Comparison of ENCODE assay signal across 1 cellular context in genomic region chr14:77376771-77377501, GRCh38.
TF ChIP-seq lines count a peak whose summit lies in the region.

TSS of gene SAMD15 (plus strand) at chr14:77377379. CDS start at chr14:77377419, 40 bp downstream.
A gene with protein sequence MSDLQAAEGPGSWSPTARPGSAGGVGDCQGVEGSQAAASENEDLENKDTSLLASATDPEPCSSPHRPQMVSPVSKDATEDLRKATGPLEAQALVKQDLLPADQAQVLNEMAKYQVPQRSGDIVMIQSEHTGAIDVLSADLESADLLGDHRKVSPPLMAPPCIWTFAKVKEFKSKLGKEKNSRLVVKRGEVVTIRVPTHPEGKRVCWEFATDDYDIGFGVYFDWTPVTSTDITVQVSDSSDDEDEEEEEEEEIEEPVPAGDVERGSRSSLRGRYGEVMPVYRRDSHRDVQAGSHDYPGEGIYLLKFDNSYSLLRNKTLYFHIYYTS (minus strand): TSS chr14:77377094. CDS start chr14:77377053, 41 bp downstream.

TF ChIP-seq in GM12878, 131 proteins besides CTCF, POLR2A, EP300 and RAD21 (continued from another document and continues in another):
- TF ChIP-seq, protein P1, sequence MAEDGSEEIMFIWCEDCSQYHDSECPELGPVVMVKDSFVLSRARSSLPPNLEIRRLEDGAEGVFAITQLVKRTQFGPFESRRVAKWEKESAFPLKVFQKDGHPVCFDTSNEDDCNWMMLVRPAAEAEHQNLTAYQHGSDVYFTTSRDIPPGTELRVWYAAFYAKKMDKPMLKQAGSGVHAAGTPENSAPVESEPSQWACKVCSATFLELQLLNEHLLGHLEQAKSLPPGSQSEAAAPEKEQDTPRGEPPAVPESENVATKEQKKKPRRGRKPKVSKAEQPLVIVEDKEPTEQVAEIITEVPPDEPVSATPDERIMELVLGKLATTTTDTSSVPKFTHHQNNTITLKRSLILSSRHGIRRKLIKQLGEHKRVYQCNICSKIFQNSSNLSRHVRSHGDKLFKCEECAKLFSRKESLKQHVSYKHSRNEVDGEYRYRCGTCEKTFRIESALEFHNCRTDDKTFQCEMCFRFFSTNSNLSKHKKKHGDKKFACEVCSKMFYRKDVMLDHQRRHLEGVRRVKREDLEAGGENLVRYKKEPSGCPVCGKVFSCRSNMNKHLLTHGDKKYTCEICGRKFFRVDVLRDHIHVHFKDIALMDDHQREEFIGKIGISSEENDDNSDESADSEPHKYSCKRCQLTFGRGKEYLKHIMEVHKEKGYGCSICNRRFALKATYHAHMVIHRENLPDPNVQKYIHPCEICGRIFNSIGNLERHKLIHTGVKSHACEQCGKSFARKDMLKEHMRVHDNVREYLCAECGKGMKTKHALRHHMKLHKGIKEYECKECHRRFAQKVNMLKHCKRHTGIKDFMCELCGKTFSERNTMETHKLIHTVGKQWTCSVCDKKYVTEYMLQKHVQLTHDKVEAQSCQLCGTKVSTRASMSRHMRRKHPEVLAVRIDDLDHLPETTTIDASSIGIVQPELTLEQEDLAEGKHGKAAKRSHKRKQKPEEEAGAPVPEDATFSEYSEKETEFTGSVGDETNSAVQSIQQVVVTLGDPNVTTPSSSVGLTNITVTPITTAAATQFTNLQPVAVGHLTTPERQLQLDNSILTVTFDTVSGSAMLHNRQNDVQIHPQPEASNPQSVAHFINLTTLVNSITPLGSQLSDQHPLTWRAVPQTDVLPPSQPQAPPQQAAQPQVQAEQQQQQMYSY (CRISPR knock-in tag; IDR thresholded peaks at IDR 0.05) = no peak
- no peak for TF ChIP-seq REST (IDR thresholded peaks at IDR 0.05; ENCODE audit: low read depth, low read length)
- TF ChIP-seq MTA3 (IDR thresholded peaks at IDR 0.05; ENCODE audit: borderline replicate concordance, low read length) = no peak
- TF ChIP-seq, protein P2, sequence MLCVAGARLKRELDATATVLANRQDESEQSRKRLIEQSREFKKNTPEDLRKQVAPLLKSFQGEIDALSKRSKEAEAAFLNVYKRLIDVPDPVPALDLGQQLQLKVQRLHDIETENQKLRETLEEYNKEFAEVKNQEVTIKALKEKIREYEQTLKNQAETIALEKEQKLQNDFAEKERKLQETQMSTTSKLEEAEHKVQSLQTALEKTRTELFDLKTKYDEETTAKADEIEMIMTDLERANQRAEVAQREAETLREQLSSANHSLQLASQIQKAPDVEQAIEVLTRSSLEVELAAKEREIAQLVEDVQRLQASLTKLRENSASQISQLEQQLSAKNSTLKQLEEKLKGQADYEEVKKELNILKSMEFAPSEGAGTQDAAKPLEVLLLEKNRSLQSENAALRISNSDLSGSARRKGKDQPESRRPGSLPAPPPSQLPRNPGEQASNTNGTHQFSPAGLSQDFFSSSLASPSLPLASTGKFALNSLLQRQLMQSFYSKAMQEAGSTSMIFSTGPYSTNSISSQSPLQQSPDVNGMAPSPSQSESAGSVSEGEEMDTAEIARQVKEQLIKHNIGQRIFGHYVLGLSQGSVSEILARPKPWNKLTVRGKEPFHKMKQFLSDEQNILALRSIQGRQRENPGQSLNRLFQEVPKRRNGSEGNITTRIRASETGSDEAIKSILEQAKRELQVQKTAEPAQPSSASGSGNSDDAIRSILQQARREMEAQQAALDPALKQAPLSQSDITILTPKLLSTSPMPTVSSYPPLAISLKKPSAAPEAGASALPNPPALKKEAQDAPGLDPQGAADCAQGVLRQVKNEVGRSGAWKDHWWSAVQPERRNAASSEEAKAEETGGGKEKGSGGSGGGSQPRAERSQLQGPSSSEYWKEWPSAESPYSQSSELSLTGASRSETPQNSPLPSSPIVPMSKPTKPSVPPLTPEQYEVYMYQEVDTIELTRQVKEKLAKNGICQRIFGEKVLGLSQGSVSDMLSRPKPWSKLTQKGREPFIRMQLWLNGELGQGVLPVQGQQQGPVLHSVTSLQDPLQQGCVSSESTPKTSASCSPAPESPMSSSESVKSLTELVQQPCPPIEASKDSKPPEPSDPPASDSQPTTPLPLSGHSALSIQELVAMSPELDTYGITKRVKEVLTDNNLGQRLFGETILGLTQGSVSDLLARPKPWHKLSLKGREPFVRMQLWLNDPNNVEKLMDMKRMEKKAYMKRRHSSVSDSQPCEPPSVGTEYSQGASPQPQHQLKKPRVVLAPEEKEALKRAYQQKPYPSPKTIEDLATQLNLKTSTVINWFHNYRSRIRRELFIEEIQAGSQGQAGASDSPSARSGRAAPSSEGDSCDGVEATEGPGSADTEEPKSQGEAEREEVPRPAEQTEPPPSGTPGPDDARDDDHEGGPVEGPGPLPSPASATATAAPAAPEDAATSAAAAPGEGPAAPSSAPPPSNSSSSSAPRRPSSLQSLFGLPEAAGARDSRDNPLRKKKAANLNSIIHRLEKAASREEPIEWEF (IDR thresholded peaks at IDR 0.05; ENCODE audit: insufficient replicate concordance, low read depth, low read length) = no peak
- no peak for TF ChIP-seq HCFC1 (IDR thresholded peaks at IDR 0.05; ENCODE audit: low read length)
- TF ChIP-seq USF2 (IDR thresholded peaks at IDR 0.05; ENCODE audit: borderline replicate concordance, low read depth, low read length) = no peak
- no peak; the same call in 1 of the 2 replicates for TF ChIP-seq MAX (IDR thresholded peaks at IDR 0.05; ENCODE audit: low read depth, low read length)
- no peak for TF ChIP-seq BCLAF1 (IDR thresholded peaks at IDR 0.05)
- TF ChIP-seq WRNIP1 (IDR thresholded peaks at IDR 0.05; ENCODE audit: borderline replicate concordance, low read depth, low read length) = no peak
- peak; percentile 70 for TF ChIP-seq IKZF1 (conservative IDR thresholded peaks at IDR 0.05)
- TF ChIP-seq MEF2A (IDR thresholded peaks at IDR 0.05; ENCODE audit: insufficient read depth, low read depth, low read length) = no peak
- TF ChIP-seq, protein P3, sequence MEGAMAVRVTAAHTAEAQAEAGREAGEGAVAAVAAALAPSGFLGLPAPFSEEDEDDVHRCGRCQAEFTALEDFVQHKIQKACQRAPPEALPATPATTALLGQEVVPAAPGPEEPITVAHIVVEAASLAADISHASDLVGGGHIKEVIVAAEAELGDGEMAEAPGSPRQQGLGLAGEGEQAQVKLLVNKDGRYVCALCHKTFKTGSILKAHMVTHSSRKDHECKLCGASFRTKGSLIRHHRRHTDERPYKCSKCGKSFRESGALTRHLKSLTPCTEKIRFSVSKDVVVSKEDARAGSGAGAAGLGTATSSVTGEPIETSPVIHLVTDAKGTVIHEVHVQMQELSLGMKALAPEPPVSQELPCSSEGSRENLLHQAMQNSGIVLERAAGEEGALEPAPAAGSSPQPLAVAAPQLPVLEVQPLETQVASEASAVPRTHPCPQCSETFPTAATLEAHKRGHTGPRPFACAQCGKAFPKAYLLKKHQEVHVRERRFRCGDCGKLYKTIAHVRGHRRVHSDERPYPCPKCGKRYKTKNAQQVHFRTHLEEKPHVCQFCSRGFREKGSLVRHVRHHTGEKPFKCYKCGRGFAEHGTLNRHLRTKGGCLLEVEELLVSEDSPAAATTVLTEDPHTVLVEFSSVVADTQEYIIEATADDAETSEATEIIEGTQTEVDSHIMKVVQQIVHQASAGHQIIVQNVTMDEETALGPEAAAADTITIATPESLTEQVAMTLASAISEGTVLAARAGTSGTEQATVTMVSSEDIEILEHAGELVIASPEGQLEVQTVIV (IDR thresholded peaks at IDR 0.05; ENCODE audit: borderline replicate concordance, partially characterized antibody) = peak; percentile 68
- no peak for TF ChIP-seq SP1 (IDR thresholded peaks at IDR 0.05; ENCODE audit: low read depth, low read length)
- TF ChIP-seq BCL11A (IDR thresholded peaks at IDR 0.05; ENCODE audit: low read depth, low read length) = no peak
- TF ChIP-seq ZBTB33 (IDR thresholded peaks at IDR 0.05) = no peak
- no peak for TF ChIP-seq MTA2 (IDR thresholded peaks at IDR 0.05; ENCODE audit: low read depth)
- no peak for TF ChIP-seq YBX1 (IDR thresholded peaks at IDR 0.05)
- TF ChIP-seq BACH1 (IDR thresholded peaks at IDR 0.05; ENCODE audit: borderline replicate concordance) = peak; percentile 82
- no peak for TF ChIP-seq PBX3 (IDR thresholded peaks at IDR 0.05; ENCODE audit: insufficient replicate concordance, low read depth, low read length)
- no peak for TF ChIP-seq ZZZ3 (IDR thresholded peaks at IDR 0.05; ENCODE audit: control insufficient read depth, insufficient read length, low read depth)
- TF ChIP-seq TCF7 (IDR thresholded peaks at IDR 0.05; ENCODE audit: borderline replicate concordance) = no peak
- TF ChIP-seq TARDBP (IDR thresholded peaks at IDR 0.05; ENCODE audit: borderline replicate concordance) = no peak
